2 cellular contexts compared by ENCODE assay signal in the genomic region with DNA sequence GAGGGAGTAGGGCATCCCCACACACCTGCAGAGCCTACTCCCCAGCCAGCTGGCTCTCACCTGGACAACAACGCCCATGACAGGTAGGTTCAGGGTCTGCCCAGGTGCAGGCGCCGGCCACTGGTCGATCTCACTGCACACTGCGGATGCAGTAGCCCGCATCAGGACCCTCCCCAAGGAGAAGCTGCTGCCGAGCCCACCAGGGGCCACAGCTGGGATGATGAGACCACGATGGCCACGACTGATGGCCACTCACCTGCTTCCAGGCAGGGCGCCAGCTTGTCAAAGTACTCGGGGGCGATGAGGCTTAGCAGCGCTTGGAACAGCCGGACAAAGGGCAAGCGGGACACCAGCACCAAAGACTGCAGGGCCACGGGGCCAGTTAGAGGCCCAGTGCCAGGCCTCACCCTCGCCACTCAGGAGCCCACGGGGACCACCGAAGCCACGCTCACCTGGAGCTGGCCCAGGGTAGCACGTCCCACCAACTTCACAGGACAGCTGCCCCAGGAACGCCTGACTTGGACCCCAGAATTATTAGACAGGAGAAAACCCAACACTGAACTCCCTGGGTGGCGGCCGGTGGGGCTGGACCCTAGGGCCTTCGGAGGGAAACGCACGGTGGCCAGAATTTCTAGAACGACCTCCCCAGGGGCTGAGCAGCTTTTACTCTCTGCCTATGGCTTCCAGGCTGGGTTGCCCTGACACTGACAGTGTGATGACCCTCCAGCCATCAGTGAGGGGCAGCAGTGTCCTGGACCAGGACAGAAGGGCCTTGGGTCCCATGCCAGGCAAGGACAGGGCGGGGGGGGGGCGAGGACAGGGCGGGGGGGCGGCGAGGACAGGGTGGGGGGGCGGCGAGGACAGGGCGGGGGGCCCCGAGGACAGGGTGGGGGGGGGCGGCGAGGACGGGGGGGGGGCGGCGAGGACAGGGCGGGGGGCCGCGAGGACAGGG.
A peak's percentile ranks its signal among the peaks of the same experiment; 100 is the strongest.
TF ChIP-seq lines count a peak whose summit lies in the region.

No MANE protein-coding gene starts in this region.

TF ChIP-seq in IMR-90, 13 proteins besides CTCF, POLR2A, EP300 and RAD21:
- TF ChIP-seq CHD1 (IDR thresholded peaks at IDR 0.05; ENCODE audit: low read depth, low read length) (no peak), CEBPB (IDR thresholded peaks at IDR 0.05; ENCODE audit: low read depth, low read length) (no peak), ELK1 (IDR thresholded peaks at IDR 0.05; ENCODE audit: borderline replicate concordance, low read depth, low read length) (no peak), SMC3 (IDR thresholded peaks at IDR 0.05; ENCODE audit: low read depth, low read length) (no peak), RCOR1 (IDR thresholded peaks at IDR 0.05; ENCODE audit: insufficient replicate concordance, low read length) (no peak), NFE2L2 (IDR thresholded peaks at IDR 0.05; ENCODE audit: low read depth, low read length) (no peak), MAFK (IDR thresholded peaks at IDR 0.05; ENCODE audit: low read depth, low read length) (no peak), RFX5 (IDR thresholded peaks at IDR 0.05; ENCODE audit: low read depth, low read length) (no peak), MXI1 (IDR thresholded peaks at IDR 0.05; ENCODE audit: borderline replicate concordance, low read depth, low read length) (no peak), BHLHE40 (IDR thresholded peaks at IDR 0.05; ENCODE audit: low read depth, low read length) (no peak), FOS (IDR thresholded peaks at IDR 0.05; ENCODE audit: low read depth, low read length) (no peak), MAZ (IDR thresholded peaks at IDR 0.05; ENCODE audit: borderline replicate concordance, low read depth, low read length) (no peak), USF2 (IDR thresholded peaks at IDR 0.05; ENCODE audit: low read depth, low read length) (no peak)
TF ChIP-seq in IMR-90: peak in this region for 0.

TF ChIP-seq in HepG2, 621 proteins besides CTCF, POLR2A, EP300 and RAD21:
- TF ChIP-seq HNRNPUL1 (IDR thresholded peaks at IDR 0.05; ENCODE audit: low read depth, low read length) (no peak), ZNF777 (CRISPR knock-in tag; IDR thresholded peaks at IDR 0.05) (no peak), AGO1 (IDR thresholded peaks at IDR 0.05; ENCODE audit: low read depth, low read length, poor library complexity, severe bottlenecking) (peak; percentile 32), PHF5A (CRISPR knock-in tag; IDR thresholded peaks at IDR 0.05; ENCODE audit: low read depth, unreplicated experiment) (no peak), HNRNPL (IDR thresholded peaks at IDR 0.05; ENCODE audit: low read depth, low read length) (peak; percentile 63; the same call in 1 of the 2 replicates), TAF1 (CRISPR knock-in tag; IDR thresholded peaks at IDR 0.05) (0 out of 2 replicates have a peak, but pooled peaks have one; percentile 18), GLI4 (CRISPR knock-in tag; IDR thresholded peaks at IDR 0.05; ENCODE audit: borderline replicate concordance) (no peak), SUZ12 (IDR thresholded peaks at IDR 0.05; ENCODE audit: low read depth, low read length) (no peak), CAMTA2 (CRISPR knock-in tag; IDR thresholded peaks at IDR 0.05; ENCODE audit: borderline replicate concordance) (no peak), ZNF709 (CRISPR knock-in tag; IDR thresholded peaks at IDR 0.05) (no peak), NFE2L2 (IDR thresholded peaks at IDR 0.05; ENCODE audit: low read length) (no peak), ZNF841 (CRISPR knock-in tag; IDR thresholded peaks at IDR 0.05; ENCODE audit: borderline replicate concordance) (no peak), ZNF552 (CRISPR knock-in tag; IDR thresholded peaks at IDR 0.05; ENCODE audit: borderline replicate concordance) (no peak)
